ENCODE assay signal across 13 cellular contexts in the genomic region with DNA sequence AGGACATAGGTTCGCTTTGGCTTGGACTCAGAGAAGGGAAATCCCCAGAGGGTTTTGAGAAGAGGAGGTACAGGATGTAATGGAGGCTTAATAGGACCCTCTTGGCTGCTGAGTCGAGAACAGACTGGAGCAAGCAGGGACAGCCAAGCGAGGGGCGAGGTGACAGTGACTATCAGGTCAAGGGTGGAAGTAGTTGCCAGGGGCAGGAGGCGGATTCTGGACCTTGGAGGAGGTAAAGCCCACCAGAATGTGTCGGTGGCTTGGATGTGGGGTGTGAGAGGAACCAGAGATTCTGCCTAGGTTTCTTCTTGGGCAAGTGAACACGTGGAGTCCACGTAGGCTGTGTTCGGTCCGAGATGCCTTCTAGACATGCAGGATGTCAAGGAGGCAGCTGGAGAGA. TPM values are rescaled to one million over a fixed set of nuclear protein-coding genes. Genes with fewer than 3 reads are reported as not detected.
DNase-seq lines count a peak whose midpoint lies in the region; ATAC-seq and TF ChIP-seq lines count a peak whose summit lies in the region.
"Had no signal": no experiment of that assay in that cellular context is flagged by ENCODE, and none has a peak within 500 bp of the region (broad histone marks: within the 10 kb centered on the region; RNA-seq: fewer than 3 reads in every experiment).

No MANE protein-coding gene starts in this region.

- in situ Hi-C loops in transverse colon (cut with MboI; ENCODE audit: low pct_ligation_motif_present in 1 of 4, low pct_unique_long_range_greater_than_20kb in 1 of 4, low sequenced_read_pairs in 3 of 4): no loop called here

- TF ChIP-seq EP300 in transverse colon (IDR thresholded peaks at IDR 0.05; ENCODE audit: low read depth): no peak

- no peak for TF ChIP-seq POLR2A in heart left ventricle (IDR thresholded peaks at IDR 0.05)
- no peak for TF ChIP-seq POLR2A in transverse colon (IDR thresholded peaks at IDR 0.05)

- H3K36me3 Mint-ChIP-seq in activated naive CD8-positive, alpha-beta T cell treated with anti-CD3 and anti-CD28 coated beads, Interleukin-2, amount 50 U/mL, for 24 hours (ENCODE audit: low read depth): peaks cover 32% of the 10 kb centered on the region
- peaks cover 0 to 21% (median 0%) of the 10 kb centered on the region in 3 donors for H3K36me3 Mint-ChIP-seq in naive thymus-derived CD8-positive, alpha-beta T cell

- H3K36me3 ChIP-seq in heart left ventricle: peaks cover 0 to 50% (median 27%) of the 10 kb centered on the region in 9 donors
- peaks cover 0 to 11% (median 3%) of the 10 kb centered on the region in 4 donors for H3K36me3 ChIP-seq in transverse colon

- H3K27me3 ChIP-seq in heart left ventricle: no peaks in the 10 kb centered on the region
- no peaks in the 10 kb centered on the region for H3K27me3 ChIP-seq in transverse colon

- no peak for DNase-seq in heart left ventricle
- no peak for DNase-seq in Right ventricle myocardium inferior (ENCODE audit: missing footprints)
- DNase-seq in activated naive CD8-positive, alpha-beta T cell treated with anti-CD3 and anti-CD28 coated beads, Interleukin-2, amount 50 U/mL, for 24 hours: no peak
- DNase-seq in naive thymus-derived CD8-positive, alpha-beta T cell: no peak
- DNase-seq in transverse colon: no peak
- no peak for DNase-seq in iPS-NIHi7 (ENCODE audit: extremely low spot score)
- no peak for DNase-seq in NCI-H2171 treated with DMSO at 0.1 percent for 48 hours (lab: John Stamatoyannopoulos, UW)
- DNase-seq: activated CD4-positive, alpha-beta T cell treated with anti-CD3 and anti-CD28 coated beads for 1 hour; GDM1; NCI-H1436 treated with DMSO at 0.1 percent for 48 hours had no signal

- H3K4me1 ChIP-seq in heart left ventricle (peaks cover 0 to 39% (median 26%) of the 10 kb centered on the region in 12 donors), transverse colon (peaks cover 4 to 29% (median 13%) of the 10 kb centered on the region in 4 donors)

- peak overlapping the region; percentile 71 for H3K27ac Mint-ChIP-seq in activated naive CD8-positive, alpha-beta T cell treated with anti-CD3 and anti-CD28 coated beads, Interleukin-2, amount 50 U/mL, for 24 hours
- H3K27ac Mint-ChIP-seq in naive thymus-derived CD8-positive, alpha-beta T cell: peak overlapping the region in 8 of 10 donors; percentile 51 to 88 (median 81)

- ATAC-seq in heart left ventricle (no peak), Right ventricle myocardium inferior (no peak)
- no peak for ATAC-seq in activated naive CD8-positive, alpha-beta T cell treated with anti-CD3 and anti-CD28 coated beads, Interleukin-2, amount 50 U/mL, for 24 hours
- ATAC-seq in naive thymus-derived CD8-positive, alpha-beta T cell: no peak
- no peak for ATAC-seq in activated CD4-positive, CD25-positive, alpha-beta regulatory T cell treated with anti-CD3 and anti-CD28 coated beads, Interleukin-2, amount 50 U/mL, for 24 hours

- no peaks in the 10 kb centered on the region for H3K27me3 Mint-ChIP-seq in activated naive CD8-positive, alpha-beta T cell treated with anti-CD3 and anti-CD28 coated beads, Interleukin-2, amount 50 U/mL, for 24 hours
- no peaks in the 10 kb centered on the region for H3K27me3 Mint-ChIP-seq in naive thymus-derived CD8-positive, alpha-beta T cell

- H3K27ac ChIP-seq in heart left ventricle: peak overlapping the region in 7 of 12 donors; percentile 22 to 75 (median 65)
- H3K27ac ChIP-seq in transverse colon: peak overlapping the region in 3 of 4 donors; percentile 51 to 68 (median 62)

- intact Hi-C loops in heart left ventricle (cut with DNase I): no loop called here
- intact Hi-C loops in Right ventricle myocardium inferior (cut with DNase I): no loop called here
- intact Hi-C loops in transverse colon (cut with DNase I; ENCODE audit: low total_unique reads): no loop called here

- 84 to 90% (median 85%) methylated on average over 10 of the region's 10 CpGs for WGBS in heart left ventricle, 4 donors
- 83 to 89% methylated on average over 1 to 10 of the region's 10 CpGs for WGBS in transverse colon (ENCODE audit: low coverage in 1 of 2), 2 donors

- peaks cover 36% of the 10 kb centered on the region for H3K4me1 Mint-ChIP-seq in activated naive CD8-positive, alpha-beta T cell treated with anti-CD3 and anti-CD28 coated beads, Interleukin-2, amount 50 U/mL, for 24 hours
- H3K4me1 Mint-ChIP-seq in naive thymus-derived CD8-positive, alpha-beta T cell: peaks cover 16 to 39% (median 30%) of the 10 kb centered on the region in 4 donors

- H3K9me3 Mint-ChIP-seq in activated naive CD8-positive, alpha-beta T cell treated with anti-CD3 and anti-CD28 coated beads, Interleukin-2, amount 50 U/mL, for 24 hours: no peaks in the 10 kb centered on the region
- no peaks in the 10 kb centered on the region for H3K9me3 Mint-ChIP-seq in naive thymus-derived CD8-positive, alpha-beta T cell

- no peak overlapping the region for H3K4me3 Mint-ChIP-seq in activated naive CD8-positive, alpha-beta T cell treated with anti-CD3 and anti-CD28 coated beads, Interleukin-2, amount 50 U/mL, for 24 hours
- H3K4me3 Mint-ChIP-seq in naive thymus-derived CD8-positive, alpha-beta T cell: peak overlapping the region in 2 of 10 donors; percentile 14 to 34

- H3K4me3 ChIP-seq in heart left ventricle (no peak overlapping the region), transverse colon (no peak overlapping the region)

- POLR2A ChIA-PET in naive thymus-derived CD8-positive, alpha-beta T cell (lab: Charles Lee): no interaction called here

- no peak for TF ChIP-seq CTCF in heart left ventricle (IDR thresholded peaks at IDR 0.05)
- TF ChIP-seq CTCF in transverse colon (IDR thresholded peaks at IDR 0.05): no peak

- H3K9me3 ChIP-seq in heart left ventricle: no peaks in the 10 kb centered on the region
- no peaks in the 10 kb centered on the region for H3K9me3 ChIP-seq in transverse colon

RNA-seq across cellular contexts. Expression of gene TRMT112, which starts 4.4 kb away (rescaled TPM):
- total RNA-seq in heart left ventricle: 100 to 1,000 TPM in 4 of 9 donors, 10 to 100 TPM in 5; 80.0 to 169 (median 95.6) TPM
- 100 to 1,000 TPM; 172 to 186 TPM for polyA plus RNA-seq in heart left ventricle
- total RNA-seq in Right ventricle myocardium inferior: 92.8 TPM
- 100 to 1,000 TPM; 159 to 162 TPM for total RNA-seq in naive thymus-derived CD8-positive, alpha-beta T cell
- 100 to 1,000 TPM; 509 to 524 (median 515) TPM for polyA plus RNA-seq in naive thymus-derived CD8-positive, alpha-beta T cell
- total RNA-seq in transverse colon: 10 to 100 TPM; 59.1 to 99.9 (median 82.7) TPM

RNA-seq across cellular contexts. Expression of gene PRDX5, which starts 5.0 kb away (rescaled TPM):
- total RNA-seq in heart left ventricle (100 to 1,000 TPM; 220 to 561 (median 290) TPM), Right ventricle myocardium inferior (410 TPM), transverse colon (100 to 1,000 TPM; 152 to 381 (median 265) TPM)
- 100 to 1,000 TPM; 385 to 882 TPM for polyA plus RNA-seq in heart left ventricle
- 10 to 100 TPM; 47.5 to 51.5 TPM for total RNA-seq in naive thymus-derived CD8-positive, alpha-beta T cell
- 100 to 1,000 TPM; 186 to 239 (median 206) TPM for polyA plus RNA-seq in naive thymus-derived CD8-positive, alpha-beta T cell

RNA-seq across cellular contexts. Expression of gene ESRRA, which starts 7.6 kb away (rescaled TPM):
- total RNA-seq in heart left ventricle (100 to 1,000 TPM in 8 of 9 donors, 10 to 100 TPM in 1; 94.0 to 291 (median 145) TPM), Right ventricle myocardium inferior (217 TPM), transverse colon (100 to 1,000 TPM; 142 to 272 (median 221) TPM)
- polyA plus RNA-seq in heart left ventricle: 100 to 1,000 TPM; 217 to 260 TPM
- total RNA-seq in naive thymus-derived CD8-positive, alpha-beta T cell: 10 to 100 TPM; 19.9 to 24.9 TPM
- 1 to 10 TPM; 3.5 to 9.1 (median 4.8) TPM for polyA plus RNA-seq in naive thymus-derived CD8-positive, alpha-beta T cell

RNA-seq across cellular contexts. Expression of gene CATSPERZ, which starts 12.8 kb away (rescaled TPM):
- total RNA-seq in heart left ventricle (not detected), Right ventricle myocardium inferior (not detected), transverse colon (10 to 100 TPM in 1 of 4 donors, not detected in 3; 20.9 TPM)
- not detected for polyA plus RNA-seq in heart left ventricle
- total RNA-seq in naive thymus-derived CD8-positive, alpha-beta T cell: not detected
- not detected for polyA plus RNA-seq in naive thymus-derived CD8-positive, alpha-beta T cell
- polyA plus RNA-seq: neural cell had no signal

RNA-seq across cellular contexts. Expression of gene KCNK4, which starts 21.8 kb away (rescaled TPM):
- not detected for total RNA-seq in heart left ventricle
- polyA plus RNA-seq in heart left ventricle: not detected
- total RNA-seq in Right ventricle myocardium inferior: not detected
- total RNA-seq in naive thymus-derived CD8-positive, alpha-beta T cell: not detected
- not detected for polyA plus RNA-seq in naive thymus-derived CD8-positive, alpha-beta T cell
- total RNA-seq in transverse colon: under 1 TPM in 1 of 4 donors, not detected in 3; 0.27 TPM
- total RNA-seq: HT1080 had no signal
